ENCODE assay signal across 8 cellular contexts in the genomic region with DNA sequence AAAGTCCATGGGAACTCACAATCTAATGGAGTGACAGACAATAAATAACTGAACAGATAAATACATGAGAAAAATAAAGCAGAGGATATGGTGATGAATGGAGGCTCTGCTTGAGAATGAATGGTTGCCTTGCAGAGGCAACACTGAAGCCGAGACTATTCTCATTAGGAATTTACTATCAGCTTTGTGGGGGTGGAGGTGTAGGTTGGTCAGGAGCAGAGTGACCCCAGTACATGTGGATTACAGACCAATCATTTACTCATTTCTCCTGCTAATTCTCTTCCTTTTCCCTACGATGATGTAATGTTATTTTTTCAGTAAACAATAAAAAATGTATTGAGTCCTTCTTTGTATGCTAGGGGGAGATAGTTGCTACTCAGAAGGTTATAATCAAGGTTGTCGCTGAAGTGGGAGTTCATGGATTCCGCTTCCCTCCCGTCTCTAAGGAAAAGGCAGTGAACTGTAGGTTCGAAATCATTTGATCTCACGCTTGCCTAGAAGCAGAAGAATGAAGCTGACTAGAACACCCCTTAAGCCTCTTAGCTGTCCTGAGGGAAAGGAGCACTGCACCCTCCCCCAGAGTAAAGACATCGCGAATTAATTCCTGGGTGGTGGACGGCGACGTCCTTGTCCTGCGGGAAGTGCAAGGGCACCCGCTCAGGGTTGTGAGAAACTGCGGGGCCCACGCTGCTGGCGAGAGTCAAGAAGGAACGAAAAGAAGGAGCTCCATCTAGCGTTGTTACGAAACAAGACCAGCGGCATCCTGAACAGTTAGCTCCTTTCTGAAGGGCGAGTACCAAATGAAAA.
DNase-seq lines count a peak whose midpoint lies in the region; ATAC-seq, FAIRE-seq and TF ChIP-seq lines count a peak whose summit lies in the region.

No MANE protein-coding gene starts in this region.

- peak; percentile 97 for FAIRE-seq in endothelial cell of umbilical vein (lab: Jason Lieb, UNC)

- TF ChIP-seq CTCF in BE2C (IDR thresholded peaks at IDR 0.05; ENCODE audit: low read depth, low read length): peak; percentile 87
- peak; percentile 63 to 65 for TF ChIP-seq CTCF in endothelial cell of umbilical vein (IDR thresholded peaks at IDR 0.05; ENCODE audit: extremely low read depth in 1 of 2, insufficient read depth in 1 of 2, low read depth in 1 of 2, low read length in 2 of 2)

- H3K4me3 ChIP-seq in BE2C (ENCODE audit: low read depth, low read length) (peak overlapping the region; percentile 64), endothelial cell of umbilical vein (replicated peaks in 1 of 3; ENCODE audit: insufficient read depth in 1 of 3, low read depth in 1 of 3, low read length in 3 of 3) (peak overlapping the region; percentile 8 to 51 (median 31))

- no peaks in the 10 kb centered on the region for H3K36me3 Mint-ChIP-seq in memory B cell

- intact Hi-C loops in endothelial cell of umbilical vein (cut with micrococcal nuclease): loop anchor here (1.0 kb wide), 4 partner anchors 213 to 304 kb away; no protein-coding TSS in a partner anchor

- no peaks in the 10 kb centered on the region for H3K9me3 ChIP-seq in BE2C
- no peaks in the 10 kb centered on the region for H3K9me3 ChIP-seq in endothelial cell of umbilical vein (replicated peaks; ENCODE audit: control insufficient read depth, insufficient read depth, low read length)

- peak overlapping the region; percentile 95 for H3K4me2 ChIP-seq in endothelial cell of umbilical vein (ENCODE audit: insufficient read depth, low read length)

- peak overlapping the region; percentile 87 for H2AFZ ChIP-seq in endothelial cell of umbilical vein (ENCODE audit: low read depth, low read length)

- no peaks in the 10 kb centered on the region for H3K4me1 Mint-ChIP-seq in memory B cell

- peak overlapping the region; percentile 18 for H3K27ac ChIP-seq in endothelial cell of umbilical vein (ENCODE audit: insufficient read depth, low read depth, low read length)

- H3K36me3 ChIP-seq in BE2C: no peaks in the 10 kb centered on the region
- no peaks in the 10 kb centered on the region for H3K36me3 ChIP-seq in endothelial cell of umbilical vein (ENCODE audit: control insufficient read depth in 2 of 2, extremely low read depth in 1 of 2, insufficient read depth in 2 of 2, low read length in 2 of 2)

- no peaks in the 10 kb centered on the region for H3K9me1 ChIP-seq in endothelial cell of umbilical vein (replicated peaks; ENCODE audit: control insufficient read depth, extremely low read depth, insufficient read depth, low read length)

- no peak overlapping the region for H3K27ac Mint-ChIP-seq in memory B cell

- H3K9me3 Mint-ChIP-seq in memory B cell: peaks cover under 1% of the 10 kb centered on the region

- ATAC-seq in GM19043 (IDR thresholded peaks at IDR 0.05; ENCODE audit: low read depth, unreplicated experiment): peak; percentile 98
- peak; percentile 95 for ATAC-seq in HG03460 (IDR thresholded peaks at IDR 0.05; ENCODE audit: unreplicated experiment)
- peak; percentile 80 for ATAC-seq in memory B cell (ENCODE audit: low read depth)

- H3K4me1 ChIP-seq in BE2C: no peaks in the 10 kb centered on the region
- peaks cover 16% of the 10 kb centered on the region for H3K4me1 ChIP-seq in endothelial cell of umbilical vein (ENCODE audit: control insufficient read depth, extremely low read depth, insufficient read depth, low read length)

- DNase-seq in BE2C: peak; percentile 75
- peak; percentile 84 for DNase-seq in NCI-H524 treated with DMSO at 0.1 percent for 48 hours (lab: John Stamatoyannopoulos, UW)
- peak; percentile 73 for DNase-seq in activated CD8-positive, alpha-beta memory T cell treated with anti-CD3 and anti-CD28 coated beads for 24 hours
- DNase-seq in endothelial cell of umbilical vein (ENCODE audit: low read depth, low spot score): peak; percentile 80
- peak; percentile 16 to 21 for DNase-seq in memory B cell (ENCODE audit: low spot score in 2 of 2)
- DNase-seq in stimulated activated CD8-positive, alpha-beta memory T cell treated with anti-CD3 and anti-CD28 coated beads, Interleukin-15, amount 100 ng/mL, for 1 hour (ENCODE audit: low read depth): peak; percentile 14

- peak overlapping the region; percentile 51 for H3K9ac ChIP-seq in endothelial cell of umbilical vein (replicated peaks; ENCODE audit: extremely low read depth, insufficient read depth, low read length)

- POLR2A ChIA-PET in endothelial cell of umbilical vein (lab: Charles Lee): no interaction called here

- no peaks in the 10 kb centered on the region for H3K79me2 ChIP-seq in endothelial cell of umbilical vein (ENCODE audit: control insufficient read depth, insufficient read depth, low read length)

- CTCF ChIA-PET in endothelial cell of umbilical vein (lab: Charles Lee): interaction anchor here (0.6 to 3.2 kb wide), 61 partner anchors 9 to 1228 kb away, joined by 3 to 87 read pairs (median 4); a partner anchor contains a TSS

- no peak overlapping the region for H3K4me3 Mint-ChIP-seq in memory B cell

- dilution Hi-C loops in endothelial cell of umbilical vein (cut with MboI; ENCODE audit: extremely low pct_ligation_motif_present, low sequenced_read_pairs): no loop called here

- no peaks in the 10 kb centered on the region for H4K20me1 ChIP-seq in endothelial cell of umbilical vein (replicated peaks; ENCODE audit: control insufficient read depth, extremely low read depth, insufficient read depth, low read length)

- TSS peak; percentile 54 for BruUV-seq in endothelial cell of umbilical vein (replicated peaks; lab: Mats Ljungman, UMichigan)

- peaks cover 5% of the 10 kb centered on the region for H3K27me3 Mint-ChIP-seq in memory B cell

- no peak for TF ChIP-seq POLR2A in endothelial cell of umbilical vein (IDR thresholded peaks at IDR 0.05; ENCODE audit: low read depth, low read length)

- H3K27me3 ChIP-seq in BE2C: no peaks in the 10 kb centered on the region
- H3K27me3 ChIP-seq in endothelial cell of umbilical vein (ENCODE audit: control insufficient read depth in 2 of 2, insufficient read depth in 2 of 2, low read length in 2 of 2): peaks cover 0 to 6% of the 10 kb centered on the region in 2 experiments

TF ChIP-seq in endothelial cell of umbilical vein, 7 proteins besides CTCF, POLR2A, EP300 and RAD21:
- TF ChIP-seq, protein P1, sequence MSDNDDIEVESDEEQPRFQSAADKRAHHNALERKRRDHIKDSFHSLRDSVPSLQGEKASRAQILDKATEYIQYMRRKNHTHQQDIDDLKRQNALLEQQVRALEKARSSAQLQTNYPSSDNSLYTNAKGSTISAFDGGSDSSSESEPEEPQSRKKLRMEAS (IDR thresholded peaks at IDR 0.05; ENCODE audit: insufficient read depth, insufficient read length): no peak
- peak; percentile 7 for TF ChIP-seq FOS (IDR thresholded peaks at IDR 0.05; ENCODE audit: borderline replicate concordance, insufficient read depth, low read length)

Comparison
In these comparisons a context has a peak if more than half of its experiments do, and no peak if none do; other contexts are left out.
1. Peak in every context shown above with its lines: DNase-seq, ATAC-seq, H3K4me3 ChIP-seq and H3K27ac ChIP-seq.
2. DNase-seq: peak in every context shown above with its lines; median percentile 84 in NCI-H524 treated with DMSO at 0.1 percent for 48 hours; 80 in endothelial cell of umbilical vein; 75 in BE2C; 73 in activated CD8-positive, alpha-beta memory T cell treated with anti-CD3 and anti-CD28 coated beads for 24 hours; 18 in memory B cell; 14 in stimulated activated CD8-positive, alpha-beta memory T cell treated with anti-CD3 and anti-CD28 coated beads, Interleukin-15, amount 100 ng/mL, for 1 hour.